6 cellular contexts compared by ENCODE assay signal in genomic region chr18:30134020-30134419, GRCh38.
"Had no signal": no experiment of that assay in that cellular context is flagged by ENCODE, and none has a peak within 500 bp of the region (broad histone marks: within the 10 kb centered on the region; RNA-seq: fewer than 3 reads in every experiment).

No MANE protein-coding gene starts in this region.

- H3K4me2 ChIP-seq: KMS-11 had no signal

- H3K27ac ChIP-seq: HL-60, KMS-11 had no signal

- FAIRE-seq: HTR-8/SVneo had no signal

- H3K9ac ChIP-seq: KMS-11 had no signal

- DNase-seq: IMR-90, KBM-7, KG1 had no signal
